Comparison of ENCODE assay signal across 10 cellular contexts in the genomic region with DNA sequence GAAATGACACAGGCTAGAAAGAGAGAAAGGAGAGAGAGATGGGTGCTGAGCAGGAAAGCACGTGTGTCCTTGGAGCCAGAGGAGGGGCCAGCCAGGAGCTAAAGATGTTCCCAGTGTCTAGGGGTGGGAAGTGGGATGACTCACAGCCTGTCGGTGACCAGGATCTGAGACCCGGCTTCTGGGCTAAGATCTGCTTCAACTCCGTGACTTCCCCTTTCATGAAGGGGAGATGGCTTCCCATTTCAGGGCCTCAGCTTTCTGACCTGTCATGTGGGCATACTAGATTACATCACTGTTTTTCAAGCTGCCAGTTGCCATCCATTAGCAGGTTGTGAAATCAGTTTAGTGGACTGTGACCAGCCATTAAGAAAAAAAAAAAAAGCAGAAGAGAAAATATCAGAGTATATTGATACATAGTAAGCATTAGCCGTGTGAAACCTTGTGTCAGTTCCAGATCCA. TPM values are rescaled to one million over a fixed set of nuclear protein-coding genes. Genes with fewer than 3 reads are reported as not detected.
DNase-seq lines count a peak whose midpoint lies in the region; ATAC-seq, FAIRE-seq and TF ChIP-seq lines count a peak whose summit lies in the region.
"Had no signal": no experiment of that assay in that cellular context is flagged by ENCODE, and none has a peak within 500 bp of the region (broad histone marks: within the 10 kb centered on the region; RNA-seq: fewer than 3 reads in every experiment).

No MANE protein-coding gene starts in this region.

- H3K9ac ChIP-seq in K562 (ENCODE audit: insufficient read depth in 1 of 2, low read depth in 2 of 2, low read length in 2 of 2) (no peak overlapping the region), trophoblast cell (ENCODE audit: low read length) (no peak overlapping the region)

- H3K4me3 ChIP-seq in HL-60 (replicated peaks; ENCODE audit: insufficient read depth, low read length) = no peak overlapping the region
- no peak overlapping the region for H3K4me3 ChIP-seq in K562
- H3K4me3 ChIP-seq in trophoblast cell (ENCODE audit: low read depth, low read length) = no peak overlapping the region

- H4K8ac ChIP-seq in trophoblast cell (ENCODE audit: low read depth, low read length) = no peak overlapping the region

- WGBS in K562 (ENCODE audit: insufficient coverage, low coverage, missing lambda C conversion rate) = 3% methylated on average over 5 of the region's 5 CpGs
- no CpG with 5 or more reads among the region's 5 CpGs for WGBS in trophoblast cell (ENCODE audit: extremely low coverage, insufficient coverage, insufficient read length)

- H3K27me3 Mint-ChIP-seq in nephron progenitor cell (ENCODE audit: low read depth, poor library complexity) = peaks cover 19% of the 10 kb centered on the region

- no peaks in the 10 kb centered on the region for H3K27me3 ChIP-seq in HL-60 (ENCODE audit: insufficient read depth, poor library complexity, severe bottlenecking)
- H3K27me3 ChIP-seq in K562 (ENCODE audit: control insufficient read depth in 2 of 2, insufficient read depth in 2 of 2, low read length in 2 of 2) = peaks cover 0 to 7% of the 10 kb centered on the region in 2 experiments; a peak in 1 of 5 replicates
- no peaks in the 10 kb centered on the region for H3K27me3 ChIP-seq in trophoblast cell (ENCODE audit: insufficient read depth, low read length)

- CTCF ChIA-PET in K562 (lab: Yijun Ruan, JAX; ENCODE audit: low intra/inter-chr PET ratio) = no interaction called here

- H3K27ac Mint-ChIP-seq in nephron progenitor cell = no peak overlapping the region
- H3K27ac Mint-ChIP-seq: T-helper 1 cell treated with Interleukin-12 subunit alpha and Interleukin-12 subunit beta and Interleukin-4 antibody, amounts not matched to agents 30 μg/mL and 1 μg/mL, for 36 hours had no signal

- H3K23ac ChIP-seq in trophoblast cell (ENCODE audit: low read length) = no peak overlapping the region

- no peak overlapping the region for H2AK5ac ChIP-seq in trophoblast cell (ENCODE audit: low read length)

- H2BK12ac ChIP-seq in trophoblast cell (ENCODE audit: low read length) = no peak overlapping the region

- H3K4me1 ChIP-seq in K562 (replicated peaks in 1 of 2; ENCODE audit: control insufficient read depth in 2 of 2, insufficient read depth in 2 of 2, low read length in 2 of 2) (peaks cover 0 to 9% of the 10 kb centered on the region in 2 experiments; a peak in 3 of 5 replicates), trophoblast cell (ENCODE audit: control insufficient read depth in 1 of 2, insufficient read depth in 2 of 2, low read length in 2 of 2) (peaks cover 0 to 2% of the 10 kb centered on the region in 2 experiments)

- TF ChIP-seq EP300 in K562 (IDR thresholded peaks at IDR 0.05; ENCODE audit: low read length) = no peak

- peak; percentile 79 for FAIRE-seq in K562 (lab: Jason Lieb, UNC)

- H4K91ac ChIP-seq in trophoblast cell (ENCODE audit: low read depth, low read length) = no peak overlapping the region

- no peak for TF ChIP-seq POLR2A in K562 (conservative IDR thresholded peaks at IDR 0.05)

- H2AFZ ChIP-seq in K562 (ENCODE audit: low read depth, low read length) (no peak overlapping the region; the same call in 1 of the 2 replicates), trophoblast cell (ENCODE audit: insufficient read depth, low read length, poor library complexity) (no peak overlapping the region)

- H3K4me2 ChIP-seq in K562 (ENCODE audit: insufficient read depth, low read length) (no peak overlapping the region), trophoblast cell (ENCODE audit: low read length) (no peak overlapping the region)

- H4K20me1 ChIP-seq in K562 (replicated peaks; ENCODE audit: control insufficient read depth, insufficient read depth, low read length) = no peaks in the 10 kb centered on the region

- no peak overlapping the region for H3K4me3 Mint-ChIP-seq in nephron progenitor cell
- H3K4me3 Mint-ChIP-seq: T-helper 1 cell treated with Interleukin-12 subunit alpha and Interleukin-12 subunit beta and Interleukin-4 antibody, amounts not matched to agents 30 μg/mL and 1 μg/mL, for 36 hours had no signal

- no TSS peak for BruUV-seq in K562 (replicated peaks; lab: Mats Ljungman, UMichigan)

- H2BK120ac ChIP-seq in trophoblast cell (ENCODE audit: insufficient read depth, low read length, poor library complexity) = no peak overlapping the region

- in situ Hi-C loops in K562 (cut with MboI) = no loop called here

- intact Hi-C loops in K562 (cut with micrococcal nuclease) = loop anchor here (5.0 kb wide), 1 partner anchor 46 kb away; no protein-coding TSS in a partner anchor

- H3K9me1 ChIP-seq in K562 (ENCODE audit: control insufficient read depth, insufficient read depth, low read length) = no peaks in the 10 kb centered on the region

- H3K36me3 ChIP-seq in K562 (ENCODE audit: control insufficient read depth, insufficient read depth, low read length) = no peaks in the 10 kb centered on the region
- H3K36me3 ChIP-seq in trophoblast cell (ENCODE audit: control insufficient read depth in 1 of 2, insufficient read depth in 2 of 2, low read length in 2 of 2) = no peaks in the 10 kb centered on the region

- no peak overlapping the region for H4K12ac ChIP-seq in trophoblast cell (ENCODE audit: low read depth, low read length)

- no peaks in the 10 kb centered on the region for H3K36me3 Mint-ChIP-seq in nephron progenitor cell (ENCODE audit: low read depth)

- POLR2A ChIA-PET in K562 (lab: Yijun Ruan, JAX) = interaction anchor here (0.8 kb wide), 1 partner anchor 1410 kb away, joined by 3 read pairs; no protein-coding TSS in a partner anchor

- H3K18ac ChIP-seq in trophoblast cell (ENCODE audit: low read length) = no peak overlapping the region

- TF ChIP-seq RAD21 in K562 (CRISPR knock-in tag; conservative IDR thresholded peaks at IDR 0.05 in 1 of 2, IDR thresholded peaks at IDR 0.05 in 1 of 2) = no peak

- TF ChIP-seq CTCF in HL-60 (IDR thresholded peaks at IDR 0.05; ENCODE audit: insufficient read depth, low read length) = no peak
- TF ChIP-seq CTCF in K562 (IDR thresholded peaks at IDR 0.05 in 2 of 3, conservative IDR thresholded peaks at IDR 0.05 in 1 of 3; ENCODE audit: insufficient read depth in 2 of 3, low read depth in 1 of 3, low read length in 3 of 3) = no peak
- TF ChIP-seq CTCF in nephron progenitor cell (IDR thresholded peaks at IDR 0.05) = no peak

- H3K9me3 Mint-ChIP-seq in nephron progenitor cell = no peaks in the 10 kb centered on the region
- H3K9me3 Mint-ChIP-seq: T-helper 1 cell treated with Interleukin-12 subunit alpha and Interleukin-12 subunit beta and Interleukin-4 antibody, amounts not matched to agents 30 μg/mL and 1 μg/mL, for 36 hours had no signal

- H3K9me3 ChIP-seq in K562 (replicated peaks; ENCODE audit: control insufficient read depth, insufficient read depth, low read depth, low read length) (no peaks in the 10 kb centered on the region), trophoblast cell (ENCODE audit: insufficient read depth, low read depth, low read length) (no peaks in the 10 kb centered on the region)

- H3K27ac ChIP-seq in HL-60 (replicated peaks) = peak overlapping the region; percentile 72
- no peak overlapping the region for H3K27ac ChIP-seq in K562 (ENCODE audit: extremely low read depth, low read depth, low read length)
- no peak overlapping the region for H3K27ac ChIP-seq in trophoblast cell (ENCODE audit: low read depth, low read length)

- peak; percentile 10 for DNase-seq in activated effector memory CD4-positive, alpha-beta T cell treated with anti-CD3 and anti-CD28 coated beads, Interleukin-2, amount 50 U/mL, for 16 hours
- no peak for DNase-seq in activated effector memory CD4-positive, alpha-beta T cell treated with Interleukin-2 at 50 U/mL for 16 hours
- peak; percentile 96 to 100 for DNase-seq in HL-60 (ENCODE audit: low read depth in 1 of 2, low spot score in 1 of 2)
- DNase-seq in K562 (ENCODE audit: extremely low read depth in 1 of 4, low spot score in 3 of 4) = peak; percentile 28 to 53 (median 34)
- DNase-seq in trophoblast cell = peak; percentile 45 to 48
- DNase-seq in AG20443 (ENCODE audit: low spot score) = no peak
- DNase-seq in nephron progenitor cell = no peak
- no peak for DNase-seq in NCI-H1417 (lab: John Stamatoyannopoulos, UW)

- H3K4me1 Mint-ChIP-seq in nephron progenitor cell = peaks cover 53% of the 10 kb centered on the region

- ATAC-seq in K562 = peak; percentile 58

- no peak overlapping the region for H3K4ac ChIP-seq in trophoblast cell (ENCODE audit: low read depth, low read length)

- no peak overlapping the region for H2BK5ac ChIP-seq in trophoblast cell (ENCODE audit: low read depth, low read length, poor library complexity)

- H3K79me1 ChIP-seq in trophoblast cell (ENCODE audit: low read length) = no peaks in the 10 kb centered on the region

- H3K79me2 ChIP-seq in K562 (ENCODE audit: control insufficient read depth, insufficient read depth, low read length) (no peaks in the 10 kb centered on the region), trophoblast cell (ENCODE audit: control insufficient read depth, insufficient read depth, low read length, poor library complexity) (no peaks in the 10 kb centered on the region)

- H3K14ac ChIP-seq in trophoblast cell (ENCODE audit: low read length) = no peak overlapping the region

TF ChIP-seq in K562, 482 proteins besides CTCF, POLR2A, EP300 and RAD21 (continues in another document):
- 0 out of 2 replicates have a peak, but pooled peaks have one; percentile 20 for TF ChIP-seq CREM (IDR thresholded peaks at IDR 0.05; ENCODE audit: low read depth)

RNA-seq across cellular contexts. Expression of gene TGM3, which starts 5.4 kb away (rescaled TPM):
- total RNA-seq in K562 (2011; cell fraction: chromatin; rRNA removed; ENCODE audit: low replicate concordance) = not detected in 2 replicates
- not detected in 2 replicates for total RNA-seq in K562 (2011; cell fraction: nucleolus; rRNA removed)
- not detected in 2 replicates for total RNA-seq in K562 (2011; cell fraction: nucleoplasm; rRNA removed)
- total RNA-seq in K562 (2014; rRNA removed) (not detected in 2 replicates), K562 (2014; rRNA removed; fragmentation: Illumina TruSeq; extraction: Trizol) (not detected in 2 replicates), K562 (2015; rRNA removed; fragmentation: Illumina TruSeq; extraction: Trizol) (not detected in 2 replicates), K562 (2021) (not detected in 2 replicates)
- polyA plus RNA-seq in K562 (2011; rRNA removed) (not detected in 2 replicates), K562 (2014; fragmentation: Illumina TruSeq; extraction: Trizol) (not detected in 2 replicates), K562 (2014; fragmentation: Nextera tagmentation; extraction: Ambion mirVana) (not detected), K562 (2014; rRNA removed) (not detected in 2 replicates)
- polyA plus RNA-seq in K562 (2011; cell fraction: cytosol; rRNA removed) = 0.03 TPM in 1 of 2 replicates, not detected in the other
- polyA plus RNA-seq in K562 (2011; cell fraction: nucleus; rRNA removed) = not detected in 2 replicates
- polyA plus RNA-seq in K562 (2012) = 0.07 TPM in 1 of 2 replicates, not detected in the other
- not detected in 2 replicates for polyA minus RNA-seq in K562 (2011; rRNA and poly(A)+ RNA removed)
- polyA minus RNA-seq in K562 (2011; cell fraction: cytosol; rRNA and poly(A)+ RNA removed) = not detected in 2 replicates
- not detected in 2 replicates for polyA minus RNA-seq in K562 (2011; cell fraction: nucleus; rRNA and poly(A)+ RNA removed)
- 0.01 and 0.03 TPM in 2 replicates for polyA plus RNA-seq in trophoblast cell (2013)
- polyA plus RNA-seq: AG04450 had no signal

Comparison
In these comparisons a context has a peak if more than half of its experiments do, and no peak if none do; other contexts are left out.
1. DNase-seq: peak in activated effector memory CD4-positive, alpha-beta T cell treated with anti-CD3 and anti-CD28 coated beads, Interleukin-2, amount 50 U/mL, for 16 hours (single experiment), HL-60 (2 of 2), K562 (4 of 4) and trophoblast cell (2 of 2); none in activated effector memory CD4-positive, alpha-beta T cell treated with Interleukin-2 at 50 U/mL for 16 hours (single experiment), AG20443 (single experiment), nephron progenitor cell (single experiment) and NCI-H1417 (0 of 3).